In genomic region chr20:61099786-61100185, GRCh38 we compare ENCODE assay signal across 24 cellular contexts.
A peak's percentile ranks its signal among the peaks of the same experiment; 100 is the strongest.
DNase-seq lines count a peak whose midpoint lies in the region; ATAC-seq and TF ChIP-seq lines count a peak whose summit lies in the region.
"Had no signal": no experiment of that assay in that cellular context is flagged by ENCODE, and none has a peak within 500 bp of the region (broad histone marks: within the 10 kb centered on the region; RNA-seq: fewer than 3 reads in every experiment).

No MANE protein-coding gene starts in this region.

- no peak overlapping the region for H3K4me2 ChIP-seq in GM23248 (ENCODE audit: unreplicated experiment)
- no peak overlapping the region for H3K4me2 ChIP-seq in neural progenitor cell

- H3K9me3 ChIP-seq in GM23248 (ENCODE audit: low read depth), result no peaks in the 10 kb centered on the region
- H3K9me3 ChIP-seq in neural progenitor cell (ENCODE audit: low read depth), result no peaks in the 10 kb centered on the region

- peaks cover 4% of the 10 kb centered on the region for H3K27me3 Mint-ChIP-seq in neural progenitor cell (ENCODE audit: insufficient read depth, low read depth)

- no peaks in the 10 kb centered on the region for H3K36me3 ChIP-seq in GM23248 (ENCODE audit: low read depth)
- no peaks in the 10 kb centered on the region for H3K36me3 ChIP-seq in neural progenitor cell

- H3K4me1 ChIP-seq in GM23248 (ENCODE audit: insufficient read depth) (no peaks in the 10 kb centered on the region), neural progenitor cell (no peaks in the 10 kb centered on the region)

- no peak for ATAC-seq in GM19467 (IDR thresholded peaks at IDR 0.05; ENCODE audit: unreplicated experiment)
- ATAC-seq: CD8-positive, alpha-beta T cell; HepG2; Panc1 had no signal

- H3K9me2 ChIP-seq in GM23248 (ENCODE audit: insufficient read depth), result no peaks in the 10 kb centered on the region

- peaks cover 7% of the 10 kb centered on the region for H3K4me1 Mint-ChIP-seq in neural progenitor cell
- H3K4me1 Mint-ChIP-seq: H9 had no signal

- no peak overlapping the region for H3K9ac ChIP-seq in GM23248
- H3K9ac ChIP-seq in neural progenitor cell, result no peak overlapping the region

- H3K27ac Mint-ChIP-seq in neural progenitor cell, result peak overlapping the region; percentile 27
- H3K27ac Mint-ChIP-seq: CD8-positive, alpha-beta T cell had no signal

- no peaks in the 10 kb centered on the region for H3K79me2 ChIP-seq in GM23248 (ENCODE audit: insufficient read depth)
- no peaks in the 10 kb centered on the region for H3K79me2 ChIP-seq in neural progenitor cell (ENCODE audit: low read depth)

- no peaks in the 10 kb centered on the region for H3F3A ChIP-seq in GM23248 (ENCODE audit: insufficient read depth)
- no peaks in the 10 kb centered on the region for H3F3A ChIP-seq in neural progenitor cell (ENCODE audit: low read depth)

- no peaks in the 10 kb centered on the region for H4K20me1 ChIP-seq in GM23248 (ENCODE audit: insufficient read depth)
- H4K20me1 ChIP-seq in neural progenitor cell (ENCODE audit: low read depth), result no peaks in the 10 kb centered on the region

- H3K27ac ChIP-seq in GM23248 (no peak overlapping the region), neural progenitor cell (no peak overlapping the region)

- H3K9me3 Mint-ChIP-seq in neural progenitor cell, result peaks cover 14% of the 10 kb centered on the region

- H3K4me3 ChIP-seq in GM23248 (no peak overlapping the region), neural progenitor cell (no peak overlapping the region)

- H3K36me3 Mint-ChIP-seq in neural progenitor cell, result no peaks in the 10 kb centered on the region
- H3K36me3 Mint-ChIP-seq: CD8-positive, alpha-beta T cell had no signal

- H3K27me3 ChIP-seq in GM23248 (replicated peaks; ENCODE audit: insufficient read depth) (peaks cover 6% of the 10 kb centered on the region; the same call in 1 of the 2 replicates), neural progenitor cell (peaks cover 38% of the 10 kb centered on the region)

- DNase-seq in Ammon's horn (ENCODE audit: low spot score) (peak; percentile 5), GM23248 (peak; percentile 29), astrocyte of the hippocampus (ENCODE audit: low read depth, low spot score) (peak; percentile 5), neural progenitor cell (ENCODE audit: low spot score) (no peak), COR-L47 (lab: John Stamatoyannopoulos, UW) (no peak), RPMI8226 (no peak)
- no peak for DNase-seq in activated CD4-positive, CD25-positive, alpha-beta regulatory T cell treated with anti-CD3 and anti-CD28 coated beads, Interleukin-2, amount 50 U/mL, for 72 hours
- DNase-seq: C1 segment of cervical spinal cord; CD8-positive, alpha-beta T cell; DMS53; EL; GF-D8; H9; KBM-7; MM.1S; NCI-H1092; NCI-H1436; NCI-H187 treated with DMSO at 0.1 percent for 48 hours; NCI-H2107; NCI-H510A treated with DMSO at 0.1 percent for 48 hours; NCI-H748 treated with DMSO at 0.1 percent for 48 hours had no signal

- H2AFZ ChIP-seq in GM23248 (no peak overlapping the region), neural progenitor cell (replicated peaks) (no peak overlapping the region)

- in situ Hi-C loops in GM23248 (cut with MboI), result no loop called here

- TF ChIP-seq CTCF in neural progenitor cell (IDR thresholded peaks at IDR 0.05), result no peak

- WGBS in GM23248 (ENCODE audit: low coverage in 1 of 2, low lambda C conversion rate in 2 of 2, missing lambda C conversion rate in 2 of 2), 2 experiments, result 4 to 5% methylated on average over 12 of the region's 12 CpGs

- no peak overlapping the region for H3K4me3 Mint-ChIP-seq in neural progenitor cell
- H3K4me3 Mint-ChIP-seq: CD8-positive, alpha-beta T cell; H9 had no signal

Comparison
In these comparisons a context has a peak if more than half of its experiments do, and no peak if none do; other contexts are left out.
1. DNase-seq: peak in Ammon's horn (single experiment), GM23248 (single experiment) and astrocyte of the hippocampus (single experiment); none in neural progenitor cell (single experiment), activated CD4-positive, CD25-positive, alpha-beta regulatory T cell treated with anti-CD3 and anti-CD28 coated beads, Interleukin-2, amount 50 U/mL, for 72 hours (single experiment), COR-L47 (single experiment) and RPMI8226 (single experiment).